Comparison of ENCODE assay signal across 13 cellular contexts in the genomic region with DNA sequence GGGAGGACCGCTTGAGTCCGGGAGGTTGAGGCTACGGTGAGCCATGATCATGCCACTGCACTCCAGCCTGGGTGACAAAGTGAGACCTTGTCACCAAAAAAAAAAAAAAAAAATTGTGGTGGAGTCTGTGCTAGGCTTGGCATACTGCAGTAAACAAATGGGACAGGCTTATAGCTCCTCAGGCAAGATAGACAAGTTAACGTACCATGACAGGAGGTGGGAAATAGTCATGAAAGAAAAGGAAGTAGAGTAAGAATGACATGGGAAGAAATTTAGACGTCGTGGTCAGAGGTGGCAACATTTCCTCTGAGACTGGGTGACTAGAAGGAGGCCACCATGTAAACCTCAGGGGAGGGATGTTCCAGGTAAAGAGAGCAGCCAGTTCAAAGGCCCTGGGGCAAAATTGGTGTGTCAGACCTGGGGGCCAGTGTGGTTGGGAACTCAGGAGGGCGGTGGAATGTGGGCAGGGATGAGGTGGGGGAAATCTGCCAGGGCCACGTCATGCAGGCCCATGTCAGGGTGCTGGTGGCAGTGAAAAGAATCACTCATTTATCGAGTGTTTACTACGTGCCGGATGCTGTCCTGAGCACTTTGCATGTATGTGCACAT. TPM values are rescaled to one million over a fixed set of nuclear protein-coding genes. Genes with fewer than 3 reads are reported as not detected.
DNase-seq lines count a peak whose midpoint lies in the region; ATAC-seq and TF ChIP-seq lines count a peak whose summit lies in the region.
"Had no signal": no experiment of that assay in that cellular context is flagged by ENCODE, and none has a peak within 500 bp of the region (broad histone marks: within the 10 kb centered on the region; RNA-seq: fewer than 3 reads in every experiment).

No MANE protein-coding gene starts in this region.

- H3K4me1 Mint-ChIP-seq in MCF 10A (ENCODE audit: insufficient read depth, unreplicated experiment) (peaks cover 27% of the 10 kb centered on the region), type B pancreatic cell (ENCODE audit: unreplicated experiment) (peaks cover 19% of the 10 kb centered on the region)
- peaks cover 51% of the 10 kb centered on the region for H3K4me1 Mint-ChIP-seq in activated T-helper 1 cell treated with anti-CD3 and anti-CD28 coated beads, Interleukin-12 subunit alpha, Interleukin-12 subunit beta, Interleukin-2, Interleukin-4 antibody, amounts not matched to agents 30 ng/mL and 10 ng/mL and 1 ng/mL, durations not matched to agents 14 hours and 24 hours and 36 hours (ENCODE audit: low read depth)

- H3K27me3 ChIP-seq in breast epithelium: no peaks in the 10 kb centered on the region

- CTCF ChIA-PET in MCF 10A (lab: Yijun Ruan, JAX): interaction anchor here (0.6 to 2.3 kb wide), 2 partner anchors 78 to 95 kb away, joined by 3 to 5 read pairs; no protein-coding TSS in a partner anchor

- TF ChIP-seq POLR2A in breast epithelium (IDR thresholded peaks at IDR 0.05): no peak

- intact Hi-C loops in MCF 10A (cut with micrococcal nuclease): no loop called here
- intact Hi-C loops in breast epithelium (cut with DNase I; ENCODE audit: low total_unique reads): no loop called here
- intact Hi-C loops in activated T-helper 1 cell treated with anti-CD3 and anti-CD28 coated beads, Interleukin-12 subunit alpha, Interleukin-12 subunit beta, Interleukin-2, Interleukin-4 antibody, amounts not matched to agents 30 ng/mL and 10 ng/mL and 1 ng/mL, durations not matched to agents 14 hours and 24 hours and 36 hours (cut with micrococcal nuclease): loop anchor here (10.0 kb wide), 1 partner anchor 472 kb away; the partner anchor contains the start of gene AKT2

- H3K9me3 ChIP-seq in breast epithelium: no peaks in the 10 kb centered on the region

- H3K27me3 Mint-ChIP-seq in MCF 10A (ENCODE audit: insufficient read depth, unreplicated experiment) (no peaks in the 10 kb centered on the region), type B pancreatic cell (no peaks in the 10 kb centered on the region)
- H3K27me3 Mint-ChIP-seq in activated T-helper 1 cell treated with anti-CD3 and anti-CD28 coated beads, Interleukin-12 subunit alpha, Interleukin-12 subunit beta, Interleukin-2, Interleukin-4 antibody, amounts not matched to agents 30 ng/mL and 10 ng/mL and 1 ng/mL, durations not matched to agents 14 hours and 24 hours and 36 hours (ENCODE audit: insufficient read depth): no peaks in the 10 kb centered on the region

- BruUV-seq in MCF 10A (replicated peaks; lab: Mats Ljungman, UMichigan): no TSS peak

- no peak for ATAC-seq in left lobe of liver
- ATAC-seq: sciatic nerve had no signal

- no peaks in the 10 kb centered on the region for H3K9me3 Mint-ChIP-seq in MCF 10A (ENCODE audit: unreplicated experiment)
- no peaks in the 10 kb centered on the region for H3K9me3 Mint-ChIP-seq in activated T-helper 1 cell treated with anti-CD3 and anti-CD28 coated beads, Interleukin-12 subunit alpha, Interleukin-12 subunit beta, Interleukin-2, Interleukin-4 antibody, amounts not matched to agents 30 ng/mL and 10 ng/mL and 1 ng/mL, durations not matched to agents 14 hours and 24 hours and 36 hours
- no peaks in the 10 kb centered on the region for H3K9me3 Mint-ChIP-seq in type B pancreatic cell

- TF ChIP-seq CTCF in MCF 10A (IDR thresholded peaks at IDR 0.05; ENCODE audit: unreplicated experiment) (no peak), breast epithelium (IDR thresholded peaks at IDR 0.05) (no peak), type B pancreatic cell (conservative IDR thresholded peaks at IDR 0.05) (no peak)

- H3K27ac Mint-ChIP-seq in MCF 10A (ENCODE audit: low read depth, unreplicated experiment) (no peak overlapping the region), type B pancreatic cell (peak overlapping the region; percentile 62)
- peak overlapping the region; percentile 85 for H3K27ac Mint-ChIP-seq in activated T-helper 1 cell treated with anti-CD3 and anti-CD28 coated beads, Interleukin-12 subunit alpha, Interleukin-12 subunit beta, Interleukin-2, Interleukin-4 antibody, amounts not matched to agents 30 ng/mL and 10 ng/mL and 1 ng/mL, durations not matched to agents 14 hours and 24 hours and 36 hours

- H3K4me3 Mint-ChIP-seq in MCF 10A (ENCODE audit: unreplicated experiment) (peak overlapping the region; percentile 11), type B pancreatic cell (peak overlapping the region; percentile 12)
- peak overlapping the region; percentile 69 for H3K4me3 Mint-ChIP-seq in activated T-helper 1 cell treated with anti-CD3 and anti-CD28 coated beads, Interleukin-12 subunit alpha, Interleukin-12 subunit beta, Interleukin-2, Interleukin-4 antibody, amounts not matched to agents 30 ng/mL and 10 ng/mL and 1 ng/mL, durations not matched to agents 14 hours and 24 hours and 36 hours

- peaks cover 9% of the 10 kb centered on the region for H3K36me3 ChIP-seq in breast epithelium

- POLR2A ChIA-PET in MCF 10A (lab: Yijun Ruan, JAX): interaction anchor here (0.5 to 0.6 kb wide), 2 partner anchors 22 to 37 kb away, joined by 3 read pairs; no protein-coding TSS in a partner anchor

- no peak overlapping the region for H3K4me3 ChIP-seq in breast epithelium

- peaks cover 97% of the 10 kb centered on the region for H3K36me3 Mint-ChIP-seq in MCF 10A (ENCODE audit: insufficient read depth, unreplicated experiment)
- H3K36me3 Mint-ChIP-seq in activated T-helper 1 cell treated with anti-CD3 and anti-CD28 coated beads, Interleukin-12 subunit alpha, Interleukin-12 subunit beta, Interleukin-2, Interleukin-4 antibody, amounts not matched to agents 30 ng/mL and 10 ng/mL and 1 ng/mL, durations not matched to agents 14 hours and 24 hours and 36 hours (ENCODE audit: low read depth): peaks cover 66% of the 10 kb centered on the region
- H3K36me3 Mint-ChIP-seq in type B pancreatic cell: peaks cover 23% of the 10 kb centered on the region

- H3K27ac ChIP-seq in breast epithelium (peak overlapping the region in 1 of 2 donors; percentile 25), substantia nigra (ENCODE audit: low read depth, low read length, poor library complexity, severe bottlenecking) (no peak overlapping the region)

- DNase-seq in MCF 10A (ENCODE audit: unreplicated experiment) (no peak), breast epithelium (ENCODE audit: low spot score in 2 of 2) (no peak), left kidney (ENCODE audit: low read depth, low spot score) (peak; percentile 45), type B pancreatic cell (ENCODE audit: extremely low spot score, unreplicated experiment) (no peak), left lobe of liver (ENCODE audit: low spot score) (no peak), substantia nigra (lab: John Stamatoyannopoulos, UW) (no peak), NCI-H345 treated with DMSO at 0.1 percent for 48 hours (lab: John Stamatoyannopoulos, UW; ENCODE audit: unreplicated experiment) (no peak)
- DNase-seq in activated T-helper 1 cell treated with anti-CD3 and anti-CD28 coated beads, Interleukin-12 subunit alpha, Interleukin-12 subunit beta, Interleukin-2, Interleukin-4 antibody, amounts not matched to agents 30 ng/mL and 10 ng/mL and 1 ng/mL, durations not matched to agents 14 hours and 24 hours and 36 hours (ENCODE audit: low spot score): no peak
- DNase-seq: cortex of kidney, glutamatergic neuron, midbrain, NCI-H187 treated with DMSO at 0.1 percent for 48 hours had no signal

- H3K4me1 ChIP-seq in breast epithelium: peaks cover 0 to 11% of the 10 kb centered on the region in 2 donors

RNA-seq across cellular contexts. Expression of gene SNRPA, which starts 5.6 kb away (rescaled TPM):
- total RNA-seq in MCF 10A (2022) (108 and 160 TPM in 2 replicates), breast epithelium (10 to 100 TPM; 41.6 to 52.8 (median 52.1) TPM), type B pancreatic cell (ENCODE audit: low replicate concordance) (79.6 and 130 TPM in 2 replicates), left lobe of liver (23.6 TPM)
- total RNA-seq in activated T-helper 1 cell treated with anti-CD3 and anti-CD28 coated beads, Interleukin-12 subunit alpha, Interleukin-12 subunit beta, Interleukin-2, Interleukin-4 antibody, amounts not matched to agents 30 ng/mL and 10 ng/mL and 1 ng/mL, durations not matched to agents 14 hours and 24 hours and 36 hours: 243 and 245 TPM in 2 replicates

RNA-seq across cellular contexts. Expression of gene ACTMAP, which starts 6.3 kb away (rescaled TPM):
- total RNA-seq in MCF 10A (2022) (19.3 and 21.2 TPM in 2 replicates), breast epithelium (1 to 10 TPM; 2.6 to 3.2 (median 2.9) TPM), type B pancreatic cell (ENCODE audit: low replicate concordance) (9.6 and 16.0 TPM in 2 replicates), left lobe of liver (8.9 TPM)
- total RNA-seq in activated T-helper 1 cell treated with anti-CD3 and anti-CD28 coated beads, Interleukin-12 subunit alpha, Interleukin-12 subunit beta, Interleukin-2, Interleukin-4 antibody, amounts not matched to agents 30 ng/mL and 10 ng/mL and 1 ng/mL, durations not matched to agents 14 hours and 24 hours and 36 hours: 9.5 and 10.0 TPM in 2 replicates

RNA-seq across cellular contexts. Expression of gene MIA, which starts 18.7 kb away (rescaled TPM):
- total RNA-seq in MCF 10A (2022): 0.70 TPM in 1 of 2 replicates, not detected in the other
- total RNA-seq in breast epithelium: 10 to 100 TPM in 1 of 3 donors, 1 to 10 TPM in 1, not detected in 1; 5.6 to 47.3 TPM
- total RNA-seq in activated T-helper 1 cell treated with anti-CD3 and anti-CD28 coated beads, Interleukin-12 subunit alpha, Interleukin-12 subunit beta, Interleukin-2, Interleukin-4 antibody, amounts not matched to agents 30 ng/mL and 10 ng/mL and 1 ng/mL, durations not matched to agents 14 hours and 24 hours and 36 hours: 0.91 TPM in 1 of 2 replicates, not detected in the other
- 1.7 and 3.2 TPM in 2 replicates for total RNA-seq in type B pancreatic cell (ENCODE audit: low replicate concordance)
- 0.43 TPM for total RNA-seq in left lobe of liver

RNA-seq across cellular contexts. Expression of gene RAB4B, which starts 21.4 kb away (rescaled TPM):
- total RNA-seq in MCF 10A (2022) (10.1 and 13.2 TPM in 2 replicates), breast epithelium (10 to 100 TPM; 21.6 to 28.2 (median 22.1) TPM), type B pancreatic cell (ENCODE audit: low replicate concordance) (10.4 and 12.4 TPM in 2 replicates), left lobe of liver (9.0 TPM)
- 40.6 and 45.5 TPM in 2 replicates for total RNA-seq in activated T-helper 1 cell treated with anti-CD3 and anti-CD28 coated beads, Interleukin-12 subunit alpha, Interleukin-12 subunit beta, Interleukin-2, Interleukin-4 antibody, amounts not matched to agents 30 ng/mL and 10 ng/mL and 1 ng/mL, durations not matched to agents 14 hours and 24 hours and 36 hours

RNA-seq across cellular contexts. Expression of gene ITPKC, which starts 39.7 kb away (rescaled TPM):
- 27.1 and 33.2 TPM in 2 replicates for total RNA-seq in MCF 10A (2022)
- 10 to 100 TPM; 41.8 to 71.6 (median 55.1) TPM for total RNA-seq in breast epithelium
- total RNA-seq in activated T-helper 1 cell treated with anti-CD3 and anti-CD28 coated beads, Interleukin-12 subunit alpha, Interleukin-12 subunit beta, Interleukin-2, Interleukin-4 antibody, amounts not matched to agents 30 ng/mL and 10 ng/mL and 1 ng/mL, durations not matched to agents 14 hours and 24 hours and 36 hours: 8.7 and 9.9 TPM in 2 replicates
- total RNA-seq in type B pancreatic cell (ENCODE audit: low replicate concordance): 22.4 and 46.1 TPM in 2 replicates
- 7.0 TPM for total RNA-seq in left lobe of liver

Comparison
In these comparisons a context has a peak if more than half of its experiments do, and no peak if none do; other contexts are left out.
1. H3K4me3 Mint-ChIP-seq: peak in every context shown above with its lines; median percentile 69 in activated T-helper 1 cell treated with anti-CD3 and anti-CD28 coated beads, Interleukin-12 subunit alpha, Interleukin-12 subunit beta, Interleukin-2, Interleukin-4 antibody, amounts not matched to agents 30 ng/mL and 10 ng/mL and 1 ng/mL, durations not matched to agents 14 hours and 24 hours and 36 hours; 12 in type B pancreatic cell; 11 in MCF 10A.